In genomic region chr5:78795757-78796156, GRCh38 we compare ENCODE assay signal across 15 cellular contexts.
A peak's percentile ranks its signal among the peaks of the same experiment; 100 is the strongest.
DNase-seq lines count a peak whose midpoint lies in the region; ATAC-seq and TF ChIP-seq lines count a peak whose summit lies in the region.
"Had no signal": no experiment of that assay in that cellular context is flagged by ENCODE, and none has a peak within 500 bp of the region (broad histone marks: within the 10 kb centered on the region; RNA-seq: fewer than 3 reads in every experiment).

No MANE protein-coding gene starts in this region.

- no peaks in the 10 kb centered on the region for H3K36me3 ChIP-seq in RWPE2 (ENCODE audit: low read depth)
- H3K36me3 ChIP-seq in tibial nerve: no peaks in the 10 kb centered on the region
- H3K36me3 ChIP-seq: uterus had no signal

- CTCF ChIA-PET in CD4-positive, alpha-beta T cell (lab: Charles Lee): no interaction called here

- H3K36me3 Mint-ChIP-seq in activated T-cell treated with anti-CD3 and anti-CD28 coated beads, Interleukin-2, amount 50 U/mL, for 72 hours (ENCODE audit: insufficient read depth in 2 of 2): peaks cover 0 to 3% of the 10 kb centered on the region in 2 donors
- H3K36me3 Mint-ChIP-seq in CD4-positive, alpha-beta T cell (ENCODE audit: low read depth): peaks cover 3% of the 10 kb centered on the region

- intact Hi-C loops in CD4-positive, alpha-beta T cell (cut with DNase I, micrococcal nuclease): no loop called here

- TF ChIP-seq EP300 in tibial nerve (IDR thresholded peaks at IDR 0.05): no peak

- H3K4me3 ChIP-seq in RWPE2 (ENCODE audit: severe bottlenecking): no peak overlapping the region
- H3K4me3 ChIP-seq in fibroblast of villous mesenchyme (ENCODE audit: low read depth, low read length): no peak overlapping the region
- no peak overlapping the region for H3K4me3 ChIP-seq in tibial nerve
- H3K4me3 ChIP-seq: uterus had no signal

- H3K27ac Mint-ChIP-seq in activated T-cell treated with anti-CD3 and anti-CD28 coated beads, Interleukin-2, amount 50 U/mL, for 72 hours: no peak overlapping the region
- H3K27ac Mint-ChIP-seq in CD4-positive, alpha-beta T cell: no peak overlapping the region

- TF ChIP-seq CTCF in RWPE2 (IDR thresholded peaks at IDR 0.05; ENCODE audit: poor library complexity, severe bottlenecking) (no peak), fibroblast of villous mesenchyme (IDR thresholded peaks at IDR 0.05; ENCODE audit: insufficient read depth, low read depth, low read length) (no peak), tibial nerve (IDR thresholded peaks at IDR 0.05) (no peak)
- TF ChIP-seq CTCF in CD4-positive, alpha-beta T cell (IDR thresholded peaks at IDR 0.05): no peak

- DNase-seq in activated T-cell treated with anti-CD3 and anti-CD28 coated beads, Interleukin-2, amount 50 U/mL, for 72 hours: no peak
- no peak for DNase-seq in activated T-cell treated with anti-CD3 and anti-CD28 coated beads, Interleukin-2, amount 50 U/mL, for 48 hours
- DNase-seq in RWPE2 (ENCODE audit: low spot score): no peak
- peak; percentile 24 for DNase-seq in fibroblast of villous mesenchyme (ENCODE audit: low read depth)
- no peak for DNase-seq in CD4-positive, alpha-beta T cell
- no peak for DNase-seq in tibial nerve (ENCODE audit: low spot score in 2 of 2)
- DNase-seq: head of caudate nucleus, IMR-90, NCI-H1417, NCI-H526, nucleus accumbens, SHP77, uterus had no signal

- H3K9me3 ChIP-seq in RWPE2 (ENCODE audit: severe bottlenecking) (no peaks in the 10 kb centered on the region), tibial nerve (no peaks in the 10 kb centered on the region)
- no peaks in the 10 kb centered on the region for H3K9me3 ChIP-seq in CD4-positive, alpha-beta T cell (ENCODE audit: control insufficient read depth, low read length)
- H3K9me3 ChIP-seq: uterus had no signal

- H3K4me3 Mint-ChIP-seq in activated T-cell treated with anti-CD3 and anti-CD28 coated beads, Interleukin-2, amount 50 U/mL, for 72 hours: no peak overlapping the region
- H3K4me3 Mint-ChIP-seq in CD4-positive, alpha-beta T cell: no peak overlapping the region

- peaks cover 12% of the 10 kb centered on the region for H3K4me1 Mint-ChIP-seq in activated T-cell treated with anti-CD3 and anti-CD28 coated beads, Interleukin-2, amount 50 U/mL, for 72 hours (ENCODE audit: low read depth)
- H3K4me1 Mint-ChIP-seq in CD4-positive, alpha-beta T cell (ENCODE audit: low read depth): no peaks in the 10 kb centered on the region

- no peaks in the 10 kb centered on the region for H3K27me3 ChIP-seq in RWPE2 (ENCODE audit: insufficient read depth, poor library complexity, severe bottlenecking)
- no peaks in the 10 kb centered on the region for H3K27me3 ChIP-seq in CD4-positive, alpha-beta T cell (ENCODE audit: control insufficient read depth, insufficient read depth, low read length)
- no peaks in the 10 kb centered on the region for H3K27me3 ChIP-seq in tibial nerve
- H3K27me3 ChIP-seq: uterus had no signal

- TF ChIP-seq POLR2A in tibial nerve (IDR thresholded peaks at IDR 0.05): no peak

- no peaks in the 10 kb centered on the region for H3K27me3 Mint-ChIP-seq in activated T-cell treated with anti-CD3 and anti-CD28 coated beads, Interleukin-2, amount 50 U/mL, for 72 hours (ENCODE audit: low read depth)
- H3K27me3 Mint-ChIP-seq in CD4-positive, alpha-beta T cell: no peaks in the 10 kb centered on the region

- POLR2A ChIA-PET in CD4-positive, alpha-beta T cell (lab: Charles Lee): no interaction called here

- H3K9me3 Mint-ChIP-seq in activated T-cell treated with anti-CD3 and anti-CD28 coated beads, Interleukin-2, amount 50 U/mL, for 72 hours: no peaks in the 10 kb centered on the region
- H3K9me3 Mint-ChIP-seq in CD4-positive, alpha-beta T cell: peaks cover 3% of the 10 kb centered on the region

- no peak overlapping the region for H3K27ac ChIP-seq in RWPE2 (ENCODE audit: poor library complexity, severe bottlenecking)
- no peak overlapping the region for H3K27ac ChIP-seq in CD4-positive, alpha-beta T cell (ENCODE audit: low read depth, low read length)
- no peak overlapping the region for H3K27ac ChIP-seq in tibial nerve
- H3K27ac ChIP-seq: uterus had no signal

- peaks cover 4% of the 10 kb centered on the region for H3K4me1 ChIP-seq in RWPE2 (ENCODE audit: insufficient read depth, poor library complexity, severe bottlenecking)
- no peaks in the 10 kb centered on the region for H3K4me1 ChIP-seq in tibial nerve
- H3K4me1 ChIP-seq: uterus had no signal

- 80 to 86% methylated on average over 2 of the region's 2 CpGs for WGBS in tibial nerve, 2 donors

- ATAC-seq in activated T-cell treated with anti-CD3 and anti-CD28 coated beads, Interleukin-2, amount 50 U/mL, for 72 hours (replicated peaks in 1 of 2): peak; percentile 84 to 96
- ATAC-seq in RWPE2 (ENCODE audit: low read depth) (peak; percentile 73), GM19351 (IDR thresholded peaks at IDR 0.05; ENCODE audit: unreplicated experiment) (no peak), HG02840 (IDR thresholded peaks at IDR 0.05; ENCODE audit: low FRiP score, unreplicated experiment) (no peak)
- no peak for ATAC-seq in CD4-positive, alpha-beta T cell (ENCODE audit: poor library complexity)

Comparison
In these comparisons a context has a peak if more than half of its experiments do, and no peak if none do; other contexts are left out.
1. ATAC-seq: peak in activated T-cell treated with anti-CD3 and anti-CD28 coated beads, Interleukin-2, amount 50 U/mL, for 72 hours (2 of 2) and RWPE2 (single experiment); none in CD4-positive, alpha-beta T cell (single experiment), GM19351 (single experiment) and HG02840 (single experiment).